ENCODE assay signal across 9 cellular contexts in genomic region chr9:128920381-128921058, GRCh38. TPM values are rescaled to one million over a fixed set of nuclear protein-coding genes. Genes with fewer than 3 reads are reported as not detected.
A peak's percentile ranks its signal among the peaks of the same experiment; 100 is the strongest.
DNase-seq lines count a peak whose midpoint lies in the region; ATAC-seq and TF ChIP-seq lines count a peak whose summit lies in the region.
"Had no signal": no experiment of that assay in that cellular context is flagged by ENCODE, and none has a peak within 500 bp of the region (broad histone marks: within the 10 kb centered on the region; RNA-seq: fewer than 3 reads in every experiment).

PHYHD1 (plus strand) TSS chr9:128920982; CDS start chr9:128922324, 1,342 bp downstream.

- H3K27me3 Mint-ChIP-seq in effector memory CD8-positive, alpha-beta T cell, result no peaks in the 10 kb centered on the region

- H3K27ac ChIP-seq in mesodermal cell (ENCODE audit: low read depth, low read length, severe bottlenecking) (peak within 1 kb of the TSS; percentile 78), transverse colon (peak within 1 kb of the TSS; percentile 81 to 85 (median 82))

- no peaks in the 10 kb centered on the region for H3K9me3 ChIP-seq in mesodermal cell (ENCODE audit: control insufficient read depth, low read length)
- H3K9me3 ChIP-seq in transverse colon, result no peaks in the 10 kb centered on the region

- H3K4me1 ChIP-seq in mesodermal cell (ENCODE audit: control insufficient read depth, insufficient read depth, low read length, poor library complexity, severe bottlenecking) (peaks cover 32% of the 10 kb centered on the region), transverse colon (peaks cover 13 to 51% (median 34%) of the 10 kb centered on the region in 4 donors)

- peaks cover 3 to 6% of the 10 kb centered on the region in 2 donors for H3K4me1 Mint-ChIP-seq in effector memory CD8-positive, alpha-beta T cell (ENCODE audit: low read depth in 2 of 2)

- H3K4me3 Mint-ChIP-seq in effector memory CD8-positive, alpha-beta T cell, result no peak within 1 kb of the TSS

- 75 to 88% methylated on average over 12 to 13 of the region's 13 CpGs for WGBS in mesodermal cell (ENCODE audit: insufficient coverage in 2 of 2), 2 experiments
- WGBS in transverse colon (ENCODE audit: low coverage in 1 of 2), 2 donors, result 57 to 62% methylated on average over 3 to 13 of the region's 13 CpGs

- in situ Hi-C loops in transverse colon (cut with MboI; ENCODE audit: low pct_ligation_motif_present in 1 of 4, low pct_unique_long_range_greater_than_20kb in 1 of 4, low sequenced_read_pairs in 3 of 4), result loop anchor here in 3 of 4 donors (5.0 to 10.0 kb wide), 2 partner anchors 56 to 58 kb away; no protein-coding TSS in a partner anchor

- H3K36me3 Mint-ChIP-seq in effector memory CD8-positive, alpha-beta T cell (ENCODE audit: insufficient read depth), result peaks cover 40% of the 10 kb centered on the region
- H3K36me3 Mint-ChIP-seq: activated naive CD4-positive, alpha-beta T cell treated with anti-CD3 and anti-CD28 coated beads, Interleukin-2, amount 50 U/mL, for 72 hours had no signal

- H3K27ac Mint-ChIP-seq in effector memory CD8-positive, alpha-beta T cell, result peak within 1 kb of the TSS; percentile 65 to 68

- no peaks in the 10 kb centered on the region for H3K27me3 ChIP-seq in transverse colon

- intact Hi-C loops in transverse colon (cut with DNase I; ENCODE audit: low total_unique reads), result no loop called here

- peaks cover 36% of the 10 kb centered on the region for H3K36me3 ChIP-seq in mesodermal cell (ENCODE audit: control insufficient read depth, insufficient read depth, low read length)
- H3K36me3 ChIP-seq in transverse colon, result no peaks in the 10 kb centered on the region

- TF ChIP-seq CTCF in transverse colon (IDR thresholded peaks at IDR 0.05), result no peak
- TF ChIP-seq CTCF in GM20000 (IDR thresholded peaks at IDR 0.05; ENCODE audit: extremely low read depth, missing control alignments), result no peak

- no peak for TF ChIP-seq POLR2A in transverse colon (IDR thresholded peaks at IDR 0.05)

- peak within 1 kb of the TSS; percentile 54 for H3K4me3 ChIP-seq in mesodermal cell (ENCODE audit: extremely low read depth, insufficient read depth, low read length, poor library complexity, severe bottlenecking)
- peak within 1 kb of the TSS in 3 of 4 donors; percentile 32 to 60 (median 44) for H3K4me3 ChIP-seq in transverse colon

- no peak for TF ChIP-seq EP300 in transverse colon (IDR thresholded peaks at IDR 0.05; ENCODE audit: low read depth)

- DNase-seq in AG20443 (ENCODE audit: low spot score) (peak; percentile 65), NCI-H226 (peak; percentile 57), transverse colon (no peak), activated gamma-delta T cell (lab: John Stamatoyannopoulos, UW) (no peak), GM20000 (ENCODE audit: low spot score) (no peak)
- DNase-seq in effector memory CD8-positive, alpha-beta T cell, result no peak
- no peak for DNase-seq in activated CD8-positive, alpha-beta memory T cell treated with anti-CD3 and anti-CD28 coated beads, Interleukin-2, amount 50 U/mL, for 4 hours

- no peaks in the 10 kb centered on the region for H3K9me3 Mint-ChIP-seq in effector memory CD8-positive, alpha-beta T cell
- H3K9me3 Mint-ChIP-seq: activated naive CD4-positive, alpha-beta T cell treated with anti-CD3 and anti-CD28 coated beads, Interleukin-2, amount 50 U/mL, for 72 hours had no signal

- ATAC-seq in effector memory CD8-positive, alpha-beta T cell (replicated peaks), result no peak

RNA-seq across cellular contexts. Expression of gene PHYHD1, which starts in this region (rescaled TPM):
- 20.5 TPM for polyA plus RNA-seq in mesodermal cell (2013, experiment 1 of 2)
- 14.5 TPM for polyA plus RNA-seq in mesodermal cell (2013, experiment 2 of 2)
- 10 to 100 TPM in 1 of 4 donors, 1 to 10 TPM in 3; 3.2 to 22.4 (median 5.5) TPM for total RNA-seq in transverse colon

Comparison
In these comparisons a context has a peak if more than half of its experiments do, and no peak if none do; other contexts are left out.
1. DNase-seq: peak in AG20443 (single experiment) and NCI-H226 (single experiment); none in effector memory CD8-positive, alpha-beta T cell (0 of 3), transverse colon (single experiment), activated gamma-delta T cell (single experiment), GM20000 (single experiment) and activated CD8-positive, alpha-beta memory T cell treated with anti-CD3 and anti-CD28 coated beads, Interleukin-2, amount 50 U/mL, for 4 hours (single experiment).